Comparison of ENCODE assay signal across 35 cellular contexts in genomic region chr2:88542668-88543067, GRCh38.
"Had no signal": no experiment of that assay in that cellular context is flagged by ENCODE, and none has a peak within 500 bp of the region (broad histone marks: within the 10 kb centered on the region; RNA-seq: fewer than 3 reads in every experiment).

No MANE protein-coding gene starts in this region.

- DNase-seq: Karpas-422, Kasumi-1, MG63, MM.1S, MV-4-11, NCI-H1048, NCI-H1092, NCI-H1092 treated with DMSO at 0.1 percent for 48 hours, NCI-H1105, NCI-H1105 treated with DMSO at 0.1 percent for 48 hours, NCI-H1417, NCI-H1417 treated with DMSO at 0.1 percent for 48 hours, NCI-H1436, NCI-H1436 treated with DMSO at 0.1 percent for 48 hours, NCI-H146, NCI-H1694, NCI-H1694 treated with DMSO at 0.1 percent for 48 hours, NCI-H187, NCI-H187 treated with DMSO at 0.1 percent for 48 hours, NCI-H1930, NCI-H2029, NCI-H2029 treated with DMSO at 0.1 percent for 48 hours, NCI-H2081, NCI-H2081 treated with DMSO at 0.1 percent for 48 hours, NCI-H2107, NCI-H2171, NCI-H2171 treated with DMSO at 0.1 percent for 48 hours, NCI-H2227 treated with DMSO at 0.1 percent for 48 hours, NCI-H226, NCI-H345, NCI-H446, NCI-H446 treated with DMSO at 0.1 percent for 48 hours, NCI-H510A, NCI-H510A treated with DMSO at 0.1 percent for 48 hours, NCI-H524 had no signal

- H3K4me3 ChIP-seq: MG63 had no signal

- H3K36me3 ChIP-seq: MG63 had no signal

- H3K9me3 ChIP-seq: MG63 had no signal

- H3K27me3 ChIP-seq: MG63 had no signal
